ENCODE assay signal across 1 cellular context in the genomic region with DNA sequence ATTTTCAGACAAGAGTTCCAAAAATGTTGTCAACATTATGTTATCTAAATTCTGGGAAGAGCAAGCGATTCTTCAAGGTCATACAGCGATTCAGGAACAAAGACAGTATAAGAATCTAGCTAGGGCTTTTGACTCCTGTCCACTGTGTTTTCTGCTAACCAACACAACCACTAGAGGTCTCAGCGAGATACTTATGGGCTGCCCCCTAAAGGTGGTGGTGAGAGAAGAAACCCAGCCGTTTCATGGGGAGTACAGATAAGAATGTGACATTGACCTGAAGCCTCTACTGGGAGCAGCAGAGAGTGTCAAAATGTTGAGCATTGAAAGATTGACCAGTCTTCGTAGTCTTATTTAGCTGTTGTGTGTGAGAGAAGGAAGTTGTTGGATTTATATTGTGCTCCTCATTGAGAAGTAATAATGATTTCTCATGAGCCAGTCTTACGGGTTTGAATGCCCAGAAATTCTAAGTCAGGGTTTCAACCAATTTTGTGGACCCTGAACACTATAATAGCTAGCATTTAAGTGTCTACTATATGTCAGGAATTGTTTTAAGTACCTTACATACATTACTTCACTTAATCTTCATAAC.
TF ChIP-seq lines count a peak whose summit lies in the region.

No MANE protein-coding gene starts in this region.

TF ChIP-seq in K562, 482 proteins besides CTCF, POLR2A, EP300 and RAD21 (continued from another document and continues in another):
- TF ChIP-seq, protein P1, sequence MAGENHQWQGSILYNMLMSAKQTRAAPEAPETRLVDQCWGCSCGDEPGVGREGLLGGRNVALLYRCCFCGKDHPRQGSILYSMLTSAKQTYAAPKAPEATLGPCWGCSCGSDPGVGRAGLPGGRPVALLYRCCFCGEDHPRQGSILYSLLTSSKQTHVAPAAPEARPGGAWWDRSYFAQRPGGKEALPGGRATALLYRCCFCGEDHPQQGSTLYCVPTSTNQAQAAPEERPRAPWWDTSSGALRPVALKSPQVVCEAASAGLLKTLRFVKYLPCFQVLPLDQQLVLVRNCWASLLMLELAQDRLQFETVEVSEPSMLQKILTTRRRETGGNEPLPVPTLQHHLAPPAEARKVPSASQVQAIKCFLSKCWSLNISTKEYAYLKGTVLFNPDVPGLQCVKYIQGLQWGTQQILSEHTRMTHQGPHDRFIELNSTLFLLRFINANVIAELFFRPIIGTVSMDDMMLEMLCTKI (IDR thresholded peaks at IDR 0.05; ENCODE audit: partially characterized antibody) = no peak
- TF ChIP-seq CBX3 (IDR thresholded peaks at IDR 0.05; ENCODE audit: borderline replicate concordance in 1 of 2, low read length in 2 of 2) = peak in 1 of 2 experiments; percentile 95; a peak in 1 of 3 replicates
- TF ChIP-seq C11orf30 (IDR thresholded peaks at IDR 0.05; ENCODE audit: low read depth) = no peak
- peak in 1 of 2 experiments; percentile 35; a peak in 1 of 4 replicates for TF ChIP-seq TRIM24 (IDR thresholded peaks at IDR 0.05)
- TF ChIP-seq NBN (IDR thresholded peaks at IDR 0.05; ENCODE audit: low read depth) = no peak; the same call in 1 of the 2 replicates
- peak; percentile 54 for TF ChIP-seq NCOR1 (IDR thresholded peaks at IDR 0.05)
- TF ChIP-seq SIX5 (IDR thresholded peaks at IDR 0.05; ENCODE audit: borderline replicate concordance in 1 of 2, insufficient read depth in 1 of 2, low read depth in 1 of 2, low read length in 2 of 2) = no peak
- no peak for TF ChIP-seq DNMT1 (IDR thresholded peaks at IDR 0.05)
- peak in 1 of 2 experiments; percentile 33; a peak in 1 of 4 replicates for TF ChIP-seq TBL1XR1 (IDR thresholded peaks at IDR 0.05; ENCODE audit: low read length in 2 of 2)
- TF ChIP-seq MYBL2 (IDR thresholded peaks at IDR 0.05; ENCODE audit: low read depth) = peak; percentile 70
- no peak for TF ChIP-seq MYBL2 (CRISPR knock-in tag; IDR thresholded peaks at IDR 0.05; ENCODE audit: borderline replicate concordance)
- TF ChIP-seq, protein P2, sequence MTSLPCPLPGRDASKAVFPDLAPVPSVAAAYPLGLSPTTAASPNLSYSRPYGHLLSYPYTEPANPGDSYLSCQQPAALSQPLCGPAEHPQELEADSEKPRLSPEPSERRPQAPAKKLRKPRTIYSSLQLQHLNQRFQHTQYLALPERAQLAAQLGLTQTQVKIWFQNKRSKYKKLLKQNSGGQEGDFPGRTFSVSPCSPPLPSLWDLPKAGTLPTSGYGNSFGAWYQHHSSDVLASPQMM (CRISPR knock-in tag; IDR thresholded peaks at IDR 0.05) = no peak
- TF ChIP-seq JUND (IDR thresholded peaks at IDR 0.05; ENCODE audit: borderline replicate concordance, low read depth, low read length) = 0 out of 2 replicates have a peak, but pooled peaks have one; percentile 5
- peak; percentile 30; the same call in 1 of the 3 replicates for TF ChIP-seq JUND (tag; IDR thresholded peaks at IDR 0.05; ENCODE audit: borderline replicate concordance, low read depth, low read length)
- TF ChIP-seq CHCHD3 (CRISPR knock-in tag; IDR thresholded peaks at IDR 0.05) = no peak
- TF ChIP-seq, protein P3, sequence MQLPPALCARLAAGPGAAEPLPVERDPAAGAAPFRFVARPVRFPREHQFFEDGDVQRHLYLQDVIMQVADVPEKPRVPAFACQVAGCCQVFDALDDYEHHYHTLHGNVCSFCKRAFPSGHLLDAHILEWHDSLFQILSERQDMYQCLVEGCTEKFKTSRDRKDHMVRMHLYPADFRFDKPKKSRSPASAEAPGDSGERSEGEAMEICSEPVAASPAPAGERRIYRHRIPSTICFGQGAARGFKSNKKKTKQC (CRISPR knock-in tag; IDR thresholded peaks at IDR 0.05) = no peak
- TF ChIP-seq, protein P4, sequence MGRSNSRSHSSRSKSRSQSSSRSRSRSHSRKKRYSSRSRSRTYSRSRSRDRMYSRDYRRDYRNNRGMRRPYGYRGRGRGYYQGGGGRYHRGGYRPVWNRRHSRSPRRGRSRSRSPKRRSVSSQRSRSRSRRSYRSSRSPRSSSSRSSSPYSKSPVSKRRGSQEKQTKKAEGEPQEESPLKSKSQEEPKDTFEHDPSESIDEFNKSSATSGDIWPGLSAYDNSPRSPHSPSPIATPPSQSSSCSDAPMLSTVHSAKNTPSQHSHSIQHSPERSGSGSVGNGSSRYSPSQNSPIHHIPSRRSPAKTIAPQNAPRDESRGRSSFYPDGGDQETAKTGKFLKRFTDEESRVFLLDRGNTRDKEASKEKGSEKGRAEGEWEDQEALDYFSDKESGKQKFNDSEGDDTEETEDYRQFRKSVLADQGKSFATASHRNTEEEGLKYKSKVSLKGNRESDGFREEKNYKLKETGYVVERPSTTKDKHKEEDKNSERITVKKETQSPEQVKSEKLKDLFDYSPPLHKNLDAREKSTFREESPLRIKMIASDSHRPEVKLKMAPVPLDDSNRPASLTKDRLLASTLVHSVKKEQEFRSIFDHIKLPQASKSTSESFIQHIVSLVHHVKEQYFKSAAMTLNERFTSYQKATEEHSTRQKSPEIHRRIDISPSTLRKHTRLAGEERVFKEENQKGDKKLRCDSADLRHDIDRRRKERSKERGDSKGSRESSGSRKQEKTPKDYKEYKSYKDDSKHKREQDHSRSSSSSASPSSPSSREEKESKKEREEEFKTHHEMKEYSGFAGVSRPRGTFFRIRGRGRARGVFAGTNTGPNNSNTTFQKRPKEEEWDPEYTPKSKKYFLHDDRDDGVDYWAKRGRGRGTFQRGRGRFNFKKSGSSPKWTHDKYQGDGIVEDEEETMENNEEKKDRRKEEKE (IDR thresholded peaks at IDR 0.05; ENCODE audit: borderline replicate concordance in 1 of 2, control insufficient read depth in 1 of 2, low read depth in 2 of 2, low read length in 1 of 2) = 0 out of 4 replicates have a peak, but pooled peaks of 1 of the 2 experiments have one; percentile 35
- 0 out of 2 replicates have a peak, but pooled peaks have one; percentile 21 for TF ChIP-seq SP1 (CRISPR knock-in tag; IDR thresholded peaks at IDR 0.05)
- peak; percentile 82 for TF ChIP-seq CBFA2T3 (IDR thresholded peaks at IDR 0.05)
- TF ChIP-seq MEIS2 (IDR thresholded peaks at IDR 0.05; ENCODE audit: partially characterized antibody) = peak; percentile 87
- TF ChIP-seq FUS (optimal IDR thresholded peaks at IDR 0.05; ENCODE audit: low read depth, low read length) = no peak
- no peak for TF ChIP-seq NFE2 (IDR thresholded peaks at IDR 0.05; ENCODE audit: low read depth)
- TF ChIP-seq, protein P5, sequence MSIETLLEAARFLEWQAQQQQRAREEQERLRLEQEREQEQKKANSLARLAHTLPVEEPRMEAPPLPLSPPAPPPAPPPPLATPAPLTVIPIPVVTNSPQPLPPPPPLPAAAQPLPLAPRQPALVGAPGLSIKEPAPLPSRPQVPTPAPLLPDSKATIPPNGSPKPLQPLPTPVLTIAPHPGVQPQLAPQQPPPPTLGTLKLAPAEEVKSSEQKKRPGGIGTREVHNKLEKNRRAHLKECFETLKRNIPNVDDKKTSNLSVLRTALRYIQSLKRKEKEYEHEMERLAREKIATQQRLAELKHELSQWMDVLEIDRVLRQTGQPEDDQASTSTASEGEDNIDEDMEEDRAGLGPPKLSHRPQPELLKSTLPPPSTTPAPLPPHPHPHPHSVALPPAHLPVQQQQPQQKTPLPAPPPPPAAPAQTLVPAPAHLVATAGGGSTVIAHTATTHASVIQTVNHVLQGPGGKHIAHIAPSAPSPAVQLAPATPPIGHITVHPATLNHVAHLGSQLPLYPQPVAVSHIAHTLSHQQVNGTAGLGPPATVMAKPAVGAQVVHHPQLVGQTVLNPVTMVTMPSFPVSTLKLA (conservative IDR thresholded peaks at IDR 0.05) = no peak
- TF ChIP-seq, protein P6, sequence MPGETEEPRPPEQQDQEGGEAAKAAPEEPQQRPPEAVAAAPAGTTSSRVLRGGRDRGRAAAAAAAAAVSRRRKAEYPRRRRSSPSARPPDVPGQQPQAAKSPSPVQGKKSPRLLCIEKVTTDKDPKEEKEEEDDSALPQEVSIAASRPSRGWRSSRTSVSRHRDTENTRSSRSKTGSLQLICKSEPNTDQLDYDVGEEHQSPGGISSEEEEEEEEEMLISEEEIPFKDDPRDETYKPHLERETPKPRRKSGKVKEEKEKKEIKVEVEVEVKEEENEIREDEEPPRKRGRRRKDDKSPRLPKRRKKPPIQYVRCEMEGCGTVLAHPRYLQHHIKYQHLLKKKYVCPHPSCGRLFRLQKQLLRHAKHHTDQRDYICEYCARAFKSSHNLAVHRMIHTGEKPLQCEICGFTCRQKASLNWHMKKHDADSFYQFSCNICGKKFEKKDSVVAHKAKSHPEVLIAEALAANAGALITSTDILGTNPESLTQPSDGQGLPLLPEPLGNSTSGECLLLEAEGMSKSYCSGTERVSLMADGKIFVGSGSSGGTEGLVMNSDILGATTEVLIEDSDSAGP (CRISPR knock-in tag; IDR thresholded peaks at IDR 0.05) = no peak
- peak; percentile 27; the same call in 1 of the 2 replicates for TF ChIP-seq CTBP1 (IDR thresholded peaks at IDR 0.05; ENCODE audit: borderline replicate concordance)
- TF ChIP-seq TCFL5 (CRISPR knock-in tag; conservative IDR thresholded peaks at IDR 0.05) = no peak
- no peak for TF ChIP-seq ZNF584 (CRISPR knock-in tag; IDR thresholded peaks at IDR 0.05; ENCODE audit: low read depth)
- peak; percentile 71; the same call in 1 of the 2 replicates for TF ChIP-seq TAL1 (IDR thresholded peaks at IDR 0.05)
- TF ChIP-seq ESRRA (IDR thresholded peaks at IDR 0.05; ENCODE audit: borderline replicate concordance, low read depth) = peak; percentile 81
- TF ChIP-seq, protein P7, sequence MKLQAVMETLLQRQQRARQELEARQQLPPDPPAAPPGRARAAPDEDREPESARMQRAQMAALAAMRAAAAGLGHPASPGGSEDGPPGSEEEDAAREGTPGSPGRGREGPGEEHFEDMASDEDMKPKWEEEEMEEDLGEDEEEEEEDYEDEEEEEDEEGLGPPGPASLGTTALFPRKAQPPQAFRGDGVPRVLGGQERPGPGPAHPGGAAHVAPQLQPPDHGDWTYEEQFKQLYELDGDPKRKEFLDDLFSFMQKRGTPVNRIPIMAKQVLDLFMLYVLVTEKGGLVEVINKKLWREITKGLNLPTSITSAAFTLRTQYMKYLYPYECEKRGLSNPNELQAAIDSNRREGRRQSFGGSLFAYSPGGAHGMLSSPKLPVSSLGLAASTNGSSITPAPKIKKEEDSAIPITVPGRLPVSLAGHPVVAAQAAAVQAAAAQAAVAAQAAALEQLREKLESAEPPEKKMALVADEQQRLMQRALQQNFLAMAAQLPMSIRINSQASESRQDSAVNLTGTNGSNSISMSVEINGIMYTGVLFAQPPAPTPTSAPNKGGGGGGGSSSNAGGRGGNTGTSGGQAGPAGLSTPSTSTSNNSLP (IDR thresholded peaks at IDR 0.05; ENCODE audit: borderline replicate concordance, low read depth, low read length) = 0 out of 2 replicates have a peak, but pooled peaks have one; percentile 35
- TF ChIP-seq HDAC1 (IDR thresholded peaks at IDR 0.05) = peak in 1 of 2 experiments; percentile 41; a peak in 1 of 4 replicates
- TF ChIP-seq, protein P8, sequence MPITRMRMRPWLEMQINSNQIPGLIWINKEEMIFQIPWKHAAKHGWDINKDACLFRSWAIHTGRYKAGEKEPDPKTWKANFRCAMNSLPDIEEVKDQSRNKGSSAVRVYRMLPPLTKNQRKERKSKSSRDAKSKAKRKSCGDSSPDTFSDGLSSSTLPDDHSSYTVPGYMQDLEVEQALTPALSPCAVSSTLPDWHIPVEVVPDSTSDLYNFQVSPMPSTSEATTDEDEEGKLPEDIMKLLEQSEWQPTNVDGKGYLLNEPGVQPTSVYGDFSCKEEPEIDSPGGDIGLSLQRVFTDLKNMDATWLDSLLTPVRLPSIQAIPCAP (CRISPR knock-in tag; IDR thresholded peaks at IDR 0.05; ENCODE audit: borderline replicate concordance) = no peak
- peak; percentile 39; the same call in 1 of the 2 replicates for TF ChIP-seq MTA2 (IDR thresholded peaks at IDR 0.05; ENCODE audit: low read depth)
- TF ChIP-seq NFIC (IDR thresholded peaks at IDR 0.05) = peak; percentile 57
- TF ChIP-seq DIDO1 (tag; IDR thresholded peaks at IDR 0.05; ENCODE audit: low read depth) = no peak
- no peak for TF ChIP-seq ZNF76 (CRISPR knock-in tag; IDR thresholded peaks at IDR 0.05; ENCODE audit: borderline replicate concordance)
- TF ChIP-seq, protein P9, sequence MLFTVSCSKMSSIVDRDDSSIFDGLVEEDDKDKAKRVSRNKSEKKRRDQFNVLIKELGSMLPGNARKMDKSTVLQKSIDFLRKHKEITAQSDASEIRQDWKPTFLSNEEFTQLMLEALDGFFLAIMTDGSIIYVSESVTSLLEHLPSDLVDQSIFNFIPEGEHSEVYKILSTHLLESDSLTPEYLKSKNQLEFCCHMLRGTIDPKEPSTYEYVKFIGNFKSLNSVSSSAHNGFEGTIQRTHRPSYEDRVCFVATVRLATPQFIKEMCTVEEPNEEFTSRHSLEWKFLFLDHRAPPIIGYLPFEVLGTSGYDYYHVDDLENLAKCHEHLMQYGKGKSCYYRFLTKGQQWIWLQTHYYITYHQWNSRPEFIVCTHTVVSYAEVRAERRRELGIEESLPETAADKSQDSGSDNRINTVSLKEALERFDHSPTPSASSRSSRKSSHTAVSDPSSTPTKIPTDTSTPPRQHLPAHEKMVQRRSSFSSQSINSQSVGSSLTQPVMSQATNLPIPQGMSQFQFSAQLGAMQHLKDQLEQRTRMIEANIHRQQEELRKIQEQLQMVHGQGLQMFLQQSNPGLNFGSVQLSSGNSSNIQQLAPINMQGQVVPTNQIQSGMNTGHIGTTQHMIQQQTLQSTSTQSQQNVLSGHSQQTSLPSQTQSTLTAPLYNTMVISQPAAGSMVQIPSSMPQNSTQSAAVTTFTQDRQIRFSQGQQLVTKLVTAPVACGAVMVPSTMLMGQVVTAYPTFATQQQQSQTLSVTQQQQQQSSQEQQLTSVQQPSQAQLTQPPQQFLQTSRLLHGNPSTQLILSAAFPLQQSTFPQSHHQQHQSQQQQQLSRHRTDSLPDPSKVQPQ (CRISPR knock-in tag; IDR thresholded peaks at IDR 0.05; ENCODE audit: borderline replicate concordance) = no peak
- TF ChIP-seq PHB (CRISPR knock-in tag; IDR thresholded peaks at IDR 0.05) = no peak
- TF ChIP-seq, protein P10, sequence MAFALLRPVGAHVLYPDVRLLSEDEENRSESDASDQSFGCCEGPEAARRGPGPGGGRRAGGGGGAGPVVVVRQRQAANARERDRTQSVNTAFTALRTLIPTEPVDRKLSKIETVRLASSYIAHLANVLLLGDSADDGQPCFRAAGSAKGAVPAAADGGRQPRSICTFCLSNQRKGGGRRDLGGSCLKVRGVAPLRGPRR (CRISPR knock-in tag; IDR thresholded peaks at IDR 0.05) = no peak
- TF ChIP-seq KDM1A (IDR thresholded peaks at IDR 0.05) = peak in 1 of 2 experiments; percentile 19; a peak in 1 of 4 replicates
- no peak for TF ChIP-seq KDM2B (CRISPR knock-in tag; IDR thresholded peaks at IDR 0.05)
- no peak for TF ChIP-seq CAMTA2 (CRISPR knock-in tag; conservative IDR thresholded peaks at IDR 0.05)
- peak; percentile 77 for TF ChIP-seq ARID1B (IDR thresholded peaks at IDR 0.05)
- TF ChIP-seq, protein P11, sequence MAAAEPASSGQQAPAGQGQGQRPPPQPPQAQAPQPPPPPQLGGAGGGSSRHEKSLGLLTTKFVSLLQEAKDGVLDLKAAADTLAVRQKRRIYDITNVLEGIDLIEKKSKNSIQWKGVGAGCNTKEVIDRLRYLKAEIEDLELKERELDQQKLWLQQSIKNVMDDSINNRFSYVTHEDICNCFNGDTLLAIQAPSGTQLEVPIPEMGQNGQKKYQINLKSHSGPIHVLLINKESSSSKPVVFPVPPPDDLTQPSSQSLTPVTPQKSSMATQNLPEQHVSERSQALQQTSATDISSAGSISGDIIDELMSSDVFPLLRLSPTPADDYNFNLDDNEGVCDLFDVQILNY (CRISPR knock-in tag; IDR thresholded peaks at IDR 0.05) = no peak
- TF ChIP-seq CREB1 (IDR thresholded peaks at IDR 0.05) = no peak
- no peak for TF ChIP-seq CREB1 (CRISPR knock-in tag; IDR thresholded peaks at IDR 0.05)
- no peak for TF ChIP-seq NCOA4 (IDR thresholded peaks at IDR 0.05; ENCODE audit: partially characterized antibody)
- no peak for TF ChIP-seq POLR2B (IDR thresholded peaks at IDR 0.05; ENCODE audit: low read depth, partially characterized antibody)
- TF ChIP-seq THRAP3 (IDR thresholded peaks at IDR 0.05; ENCODE audit: borderline replicate concordance) = no peak; the same call in 1 of the 2 replicates
- 0 out of 2 replicates have a peak, but pooled peaks have one; percentile 23 for TF ChIP-seq SMAD4 (CRISPR knock-in tag; conservative IDR thresholded peaks at IDR 0.05)
- TF ChIP-seq RNF2 (IDR thresholded peaks at IDR 0.05) = peak; percentile 52; the same call in 1 of the 2 replicates
